In genomic region chr11:75980031-75980430, GRCh38 we compare ENCODE assay signal across 24 cellular contexts.
DNase-seq lines count a peak whose midpoint lies in the region; ATAC-seq lines count a peak whose summit lies in the region.
"Had no signal": no experiment of that assay in that cellular context is flagged by ENCODE, and none has a peak within 500 bp of the region (broad histone marks: within the 10 kb centered on the region; RNA-seq: fewer than 3 reads in every experiment).

No MANE protein-coding gene starts in this region.

- H3K9me3 Mint-ChIP-seq in activated naive CD8-positive, alpha-beta T cell (ENCODE audit: low read depth) = no peaks in the 10 kb centered on the region
- H3K9me3 Mint-ChIP-seq in activated naive CD8-positive, alpha-beta T cell treated with anti-CD3 and anti-CD28 coated beads, Interleukin-2, amount 50 U/mL, for 24 hours = no peaks in the 10 kb centered on the region
- no peaks in the 10 kb centered on the region for H3K9me3 Mint-ChIP-seq in memory B cell
- H3K9me3 Mint-ChIP-seq in stimulated activated effector memory CD8-positive, alpha-beta T cell treated with anti-CD3 and anti-CD28 coated beads, Interleukin-12 subunit alpha, Interleukin-12 subunit beta, amount 100 ng/mL, for 72 hours = no peaks in the 10 kb centered on the region
- H3K9me3 Mint-ChIP-seq: stimulated activated memory B cell treated with anti-CD40 and anti-IgM and Interleukin-4, amounts not matched to agents 10 μg/mL and 1 μg/mL and 100 μg/mL, for 72 hours had no signal

- no peak overlapping the region for H3K4me3 Mint-ChIP-seq in activated naive CD8-positive, alpha-beta T cell
- H3K4me3 Mint-ChIP-seq in activated naive CD8-positive, alpha-beta T cell treated with anti-CD3 and anti-CD28 coated beads, Interleukin-2, amount 50 U/mL, for 24 hours = no peak overlapping the region
- no peak overlapping the region for H3K4me3 Mint-ChIP-seq in memory B cell
- no peak overlapping the region for H3K4me3 Mint-ChIP-seq in stimulated activated effector memory CD8-positive, alpha-beta T cell treated with anti-CD3 and anti-CD28 coated beads, Interleukin-12 subunit alpha, Interleukin-12 subunit beta, amount 100 ng/mL, for 72 hours
- H3K4me3 Mint-ChIP-seq: activated CD4-positive, alpha-beta T cell treated with anti-CD3 and anti-CD28 coated beads, Interleukin-2, amount 10 ng/mL, durations not matched to agents 24 days and 14 days; stimulated activated memory B cell treated with anti-CD40 and anti-IgM and Interleukin-4, amounts not matched to agents 10 μg/mL and 1 μg/mL and 100 μg/mL, for 72 hours had no signal

- peaks cover 6% of the 10 kb centered on the region for H3K36me3 ChIP-seq in ectodermal cell (ENCODE audit: control insufficient read depth, insufficient read depth, low read length)
- H3K36me3 ChIP-seq: BE2C, pancreas had no signal

- peaks cover 22% of the 10 kb centered on the region for H3K36me3 Mint-ChIP-seq in activated naive CD8-positive, alpha-beta T cell
- peaks cover 29% of the 10 kb centered on the region for H3K36me3 Mint-ChIP-seq in activated naive CD8-positive, alpha-beta T cell treated with anti-CD3 and anti-CD28 coated beads, Interleukin-2, amount 50 U/mL, for 24 hours (ENCODE audit: low read depth)
- H3K36me3 Mint-ChIP-seq in memory B cell = peaks cover 34% of the 10 kb centered on the region
- peaks cover 22% of the 10 kb centered on the region for H3K36me3 Mint-ChIP-seq in stimulated activated effector memory CD8-positive, alpha-beta T cell treated with anti-CD3 and anti-CD28 coated beads, Interleukin-12 subunit alpha, Interleukin-12 subunit beta, amount 100 ng/mL, for 72 hours

- no peaks in the 10 kb centered on the region for H3K9me3 ChIP-seq in ectodermal cell (ENCODE audit: control insufficient read depth, low read length)
- H3K9me3 ChIP-seq: A549, BE2C, Caco-2, esophagus muscularis mucosa, pancreas, vagina had no signal

- DNase-seq in activated naive CD8-positive, alpha-beta T cell treated with anti-CD3 and anti-CD28 coated beads, Interleukin-2, amount 50 U/mL, for 24 hours = no peak
- DNase-seq in memory B cell (ENCODE audit: low spot score in 2 of 2) (no peak), T-helper 9 cell (no peak)
- no peak for DNase-seq in stimulated activated effector memory CD8-positive, alpha-beta T cell treated with anti-CD3 and anti-CD28 coated beads, Interleukin-12 subunit alpha, Interleukin-12 subunit beta, amount 100 ng/mL, for 72 hours (ENCODE audit: low spot score in 2 of 2)
- no peak for DNase-seq in activated T-cell treated with anti-CD3 and anti-CD28 coated beads, Interleukin-2, amount 50 U/mL, for 1 hour
- DNase-seq: activated CD4-positive, alpha-beta T cell treated with anti-CD3 and anti-CD28 coated beads, Interleukin-2, amount 10 ng/mL, durations not matched to agents 24 days and 14 days; activated gamma-delta T cell; amniotic stem cell; BE2C; Caco-2; central memory CD4-positive, alpha-beta T cell; NCI-H1436; SIG-M5; T-helper 1 cell had no signal

- peak overlapping the region; percentile 40 for H3K4me3 ChIP-seq in ectodermal cell (ENCODE audit: insufficient read depth, low read depth, low read length)
- H3K4me3 ChIP-seq: A549, esophagus muscularis mucosa, pancreas, vagina had no signal

- H3K27ac Mint-ChIP-seq in activated naive CD8-positive, alpha-beta T cell = peak overlapping the region; percentile 13
- no peak overlapping the region for H3K27ac Mint-ChIP-seq in activated naive CD8-positive, alpha-beta T cell treated with anti-CD3 and anti-CD28 coated beads, Interleukin-2, amount 50 U/mL, for 24 hours
- peak overlapping the region; percentile 3 for H3K27ac Mint-ChIP-seq in memory B cell
- peak overlapping the region; percentile 2 for H3K27ac Mint-ChIP-seq in stimulated activated effector memory CD8-positive, alpha-beta T cell treated with anti-CD3 and anti-CD28 coated beads, Interleukin-12 subunit alpha, Interleukin-12 subunit beta, amount 100 ng/mL, for 72 hours
- H3K27ac Mint-ChIP-seq: activated CD4-positive, alpha-beta T cell treated with anti-CD3 and anti-CD28 coated beads, Interleukin-2, amount 10 ng/mL, durations not matched to agents 24 days and 14 days; stimulated activated memory B cell treated with anti-CD40 and anti-IgM and Interleukin-4, amounts not matched to agents 10 μg/mL and 1 μg/mL and 100 μg/mL, for 72 hours had no signal

- no peaks in the 10 kb centered on the region for H3K27me3 ChIP-seq in ectodermal cell (ENCODE audit: control insufficient read depth, insufficient read depth, low read length, poor library complexity, severe bottlenecking)
- H3K27me3 ChIP-seq: BE2C, esophagus muscularis mucosa, pancreas, vagina had no signal

- no peak overlapping the region for H3K27ac ChIP-seq in ectodermal cell (ENCODE audit: insufficient read depth, low read depth, low read length, poor library complexity, severe bottlenecking)
- H3K27ac ChIP-seq: A549, esophagus muscularis mucosa, pancreas, vagina had no signal

- no peaks in the 10 kb centered on the region for H3K27me3 Mint-ChIP-seq in activated naive CD8-positive, alpha-beta T cell
- H3K27me3 Mint-ChIP-seq in activated naive CD8-positive, alpha-beta T cell treated with anti-CD3 and anti-CD28 coated beads, Interleukin-2, amount 50 U/mL, for 24 hours = no peaks in the 10 kb centered on the region
- no peaks in the 10 kb centered on the region for H3K27me3 Mint-ChIP-seq in memory B cell
- H3K27me3 Mint-ChIP-seq: activated CD4-positive, alpha-beta T cell treated with anti-CD3 and anti-CD28 coated beads, Interleukin-2, amount 10 ng/mL, durations not matched to agents 24 days and 14 days; stimulated activated memory B cell treated with anti-CD40 and anti-IgM and Interleukin-4, amounts not matched to agents 10 μg/mL and 1 μg/mL and 100 μg/mL, for 72 hours had no signal

- peaks cover 23% of the 10 kb centered on the region for H3K4me1 Mint-ChIP-seq in activated naive CD8-positive, alpha-beta T cell (ENCODE audit: low read depth)
- H3K4me1 Mint-ChIP-seq in activated naive CD8-positive, alpha-beta T cell treated with anti-CD3 and anti-CD28 coated beads, Interleukin-2, amount 50 U/mL, for 24 hours = peaks cover 13% of the 10 kb centered on the region
- peaks cover 36% of the 10 kb centered on the region for H3K4me1 Mint-ChIP-seq in memory B cell
- peaks cover 28% of the 10 kb centered on the region for H3K4me1 Mint-ChIP-seq in stimulated activated effector memory CD8-positive, alpha-beta T cell treated with anti-CD3 and anti-CD28 coated beads, Interleukin-12 subunit alpha, Interleukin-12 subunit beta, amount 100 ng/mL, for 72 hours

- WGBS in ectodermal cell, 2 experiments = 60 to 68% methylated on average over 2 of the region's 2 CpGs

- ATAC-seq in activated naive CD8-positive, alpha-beta T cell treated with anti-CD3 and anti-CD28 coated beads, Interleukin-2, amount 50 U/mL, for 24 hours = no peak
- no peak for ATAC-seq in memory B cell (ENCODE audit: low read depth)
- ATAC-seq in stimulated activated effector memory CD8-positive, alpha-beta T cell treated with anti-CD3 and anti-CD28 coated beads, Interleukin-12 subunit alpha, Interleukin-12 subunit beta, amount 100 ng/mL, for 72 hours = no peak
- ATAC-seq in HG02763 (IDR thresholded peaks at IDR 0.05; ENCODE audit: unreplicated experiment) = no peak
- ATAC-seq: A549; HCT116; pancreas; sciatic nerve; stimulated activated memory B cell treated with anti-CD40 and anti-IgM and Interleukin-4, amounts not matched to agents 10 μg/mL and 1 μg/mL and 100 μg/mL, for 72 hours had no signal

- no peaks in the 10 kb centered on the region for H3K4me1 ChIP-seq in ectodermal cell (ENCODE audit: control insufficient read depth, insufficient read depth, low read length)
- H3K4me1 ChIP-seq: A549, BE2C, Caco-2, pancreas, vagina had no signal
